9 cellular contexts compared by ENCODE assay signal in genomic region chr2:187571996-187572395, GRCh38. TPM values are rescaled to one million over a fixed set of nuclear protein-coding genes. Genes with fewer than 3 reads are reported as not detected.
"Had no signal": no experiment of that assay in that cellular context is flagged by ENCODE, and none has a peak within 500 bp of the region (broad histone marks: within the 10 kb centered on the region; RNA-seq: fewer than 3 reads in every experiment).

No MANE protein-coding gene starts in this region.

RNA-seq across cellular contexts. Expression of gene TFPI, which starts 17.8 kb away (rescaled TPM):
- total RNA-seq: activated B cell treated with CpG ODN at 0.5 μM for 24 hours; activated CD4-positive, alpha-beta memory T cell treated with anti-CD3 and anti-CD28 coated beads for 36 hours; activated CD4-positive, alpha-beta memory T cell treated with anti-CD3 and anti-CD28 coated beads, Interleukin-2, amount 10 ng/mL, durations not matched to agents 7 days and 5 days; activated CD4-positive, alpha-beta T cell treated with anti-CD3 and anti-CD28 coated beads, Interleukin-2, amount 10 ng/mL, durations not matched to agents 7 days and 5 days; activated CD8-positive, alpha-beta memory T cell treated with anti-CD3 and anti-CD28 coated beads for 36 hours; activated CD8-positive, alpha-beta memory T cell treated with anti-CD3 and anti-CD28 coated beads, Interleukin-2, amount 10 ng/mL, durations not matched to agents 7 days and 5 days; activated CD8-positive, alpha-beta T cell treated with anti-CD3 and anti-CD28 coated beads for 36 hours; activated CD8-positive, alpha-beta T cell treated with anti-CD3 and anti-CD28 coated beads, Interleukin-2, amount 10 ng/mL, durations not matched to agents 7 days and 5 days; T-helper 1 cell treated with Interleukin-12 subunit alpha and Interleukin-12 subunit beta and Interleukin-4 antibody, amounts not matched to agents 30 ng/mL and 1 ng/mL, for 36 hours had no signal
